22 cellular contexts compared by ENCODE assay signal in the genomic region with DNA sequence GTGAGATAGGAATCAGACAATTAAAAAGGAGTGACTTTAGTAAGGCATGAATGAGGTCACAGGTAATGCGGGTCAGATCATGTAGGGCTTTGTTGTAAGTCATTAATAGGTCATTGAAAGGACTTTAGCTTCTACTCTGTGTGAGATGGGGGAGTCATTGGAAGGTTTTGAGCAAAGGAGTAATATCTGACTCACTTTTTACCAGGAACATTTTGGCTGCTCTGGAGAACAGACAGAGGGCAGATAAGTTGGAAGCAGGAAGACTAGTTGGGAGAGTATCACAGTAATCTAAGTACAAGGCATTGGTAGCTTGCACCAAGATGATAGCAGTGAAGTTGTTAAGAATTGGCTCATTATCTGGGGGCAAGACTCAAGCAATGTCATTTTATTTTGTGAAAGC. TPM values are rescaled to one million over a fixed set of nuclear protein-coding genes. Genes with fewer than 3 reads are reported as not detected.
DNase-seq lines count a peak whose midpoint lies in the region; ATAC-seq lines count a peak whose summit lies in the region.
"Had no signal": no experiment of that assay in that cellular context is flagged by ENCODE, and none has a peak within 500 bp of the region (broad histone marks: within the 10 kb centered on the region; RNA-seq: fewer than 3 reads in every experiment).

No MANE protein-coding gene starts in this region.

- DNase-seq in activated T-cell treated with anti-CD3 and anti-CD28 coated beads, Interleukin-2, amount 50 U/mL, for 72 hours = no peak
- DNase-seq in activated T-cell treated with anti-CD3 and anti-CD28 coated beads for 4 hours (no peak), T-helper 17 cell (no peak), renal cortical epithelial cell (ENCODE audit: low read depth) (peak; percentile 14), AML-193 (lab: John Stamatoyannopoulos, UW) (no peak), ecto neural progenitor cell (ENCODE audit: low spot score) (no peak)
- no peak for DNase-seq in effector memory CD8-positive, alpha-beta T cell
- no peak for DNase-seq in stimulated activated naive CD4-positive, alpha-beta T cell (lab: John Stamatoyannopoulos, UW)
- DNase-seq: activated T-cell treated with anti-CD3 and anti-CD28 coated beads, Interleukin-2, amount 50 U/mL, for 48 hours; Caco-2; GF-D8; heart right ventricle; mucosa of descending colon; NCI-H1048; NCI-H2171; NCI-H82; ovary; RPMI8226; small intestine; stomach had no signal

- no peaks in the 10 kb centered on the region for H3K27me3 Mint-ChIP-seq in activated T-cell treated with anti-CD3 and anti-CD28 coated beads, Interleukin-2, amount 50 U/mL, for 72 hours (ENCODE audit: low read depth)
- H3K27me3 Mint-ChIP-seq in T-helper 17 cell = no peaks in the 10 kb centered on the region
- H3K27me3 Mint-ChIP-seq in effector memory CD8-positive, alpha-beta T cell = no peaks in the 10 kb centered on the region

- peak overlapping the region in 1 of 2 donors; percentile 61 for H3K4me3 Mint-ChIP-seq in activated T-cell treated with anti-CD3 and anti-CD28 coated beads, Interleukin-2, amount 50 U/mL, for 72 hours
- peak overlapping the region; percentile 43 for H3K4me3 Mint-ChIP-seq in T-helper 17 cell
- peak overlapping the region; percentile 4 to 69 for H3K4me3 Mint-ChIP-seq in effector memory CD8-positive, alpha-beta T cell

- no peaks in the 10 kb centered on the region for H3K9me3 ChIP-seq in T-helper 17 cell (ENCODE audit: control insufficient read depth, low read length, poor library complexity, severe bottlenecking)
- H3K9me3 ChIP-seq: Caco-2, esophagus muscularis mucosa, heart right ventricle, mucosa of descending colon, ovary, stomach, vagina had no signal

- no peaks in the 10 kb centered on the region for H3K9me3 Mint-ChIP-seq in activated T-cell treated with anti-CD3 and anti-CD28 coated beads, Interleukin-2, amount 50 U/mL, for 72 hours
- H3K9me3 Mint-ChIP-seq in effector memory CD8-positive, alpha-beta T cell = no peaks in the 10 kb centered on the region

- ATAC-seq in activated T-cell treated with anti-CD3 and anti-CD28 coated beads, Interleukin-2, amount 50 U/mL, for 72 hours (replicated peaks in 1 of 2) = no peak
- no peak for ATAC-seq in T-helper 17 cell
- no peak for ATAC-seq in effector memory CD8-positive, alpha-beta T cell (replicated peaks)
- ATAC-seq: heart right ventricle, mucosa of descending colon had no signal

- H3K36me3 Mint-ChIP-seq in activated T-cell treated with anti-CD3 and anti-CD28 coated beads, Interleukin-2, amount 50 U/mL, for 72 hours (ENCODE audit: insufficient read depth in 2 of 2) = peaks cover 5 to 10% of the 10 kb centered on the region in 2 donors
- no peaks in the 10 kb centered on the region for H3K36me3 Mint-ChIP-seq in T-helper 17 cell (ENCODE audit: low read depth)
- peaks cover 5% of the 10 kb centered on the region for H3K36me3 Mint-ChIP-seq in effector memory CD8-positive, alpha-beta T cell (ENCODE audit: insufficient read depth)

- peak overlapping the region; percentile 92 for H3K27ac Mint-ChIP-seq in activated T-cell treated with anti-CD3 and anti-CD28 coated beads, Interleukin-2, amount 50 U/mL, for 72 hours
- peak overlapping the region; percentile 90 for H3K27ac Mint-ChIP-seq in T-helper 17 cell
- peak overlapping the region; percentile 33 to 65 for H3K27ac Mint-ChIP-seq in effector memory CD8-positive, alpha-beta T cell

- peaks cover 60% of the 10 kb centered on the region for H3K4me1 Mint-ChIP-seq in activated T-cell treated with anti-CD3 and anti-CD28 coated beads, Interleukin-2, amount 50 U/mL, for 72 hours (ENCODE audit: low read depth)
- H3K4me1 Mint-ChIP-seq in T-helper 17 cell = peaks cover 39% of the 10 kb centered on the region
- H3K4me1 Mint-ChIP-seq in effector memory CD8-positive, alpha-beta T cell (ENCODE audit: low read depth in 2 of 2) = peaks cover 37 to 56% of the 10 kb centered on the region in 2 donors

RNA-seq across cellular contexts. Expression of a gene that starts 37.4 kb away (rescaled TPM):
- total RNA-seq in activated T-cell treated with anti-CD3 and anti-CD28 coated beads, Interleukin-2, amount 50 U/mL, for 72 hours = 100 to 1,000 TPM; 158 to 193 TPM
- 100 to 1,000 TPM in 1 of 2 donors, 10 to 100 TPM in 1; 93.5 to 158 TPM for total RNA-seq in T-helper 17 cell
- 61.8 and 94.4 TPM in 2 replicates for total RNA-seq in renal cortical epithelial cell
